In genomic region chr5:37888476-37888875, GRCh38 we compare ENCODE assay signal across 21 cellular contexts. TPM values are rescaled to one million over a fixed set of nuclear protein-coding genes. Genes with fewer than 3 reads are reported as not detected.
DNase-seq lines count a peak whose midpoint lies in the region; ATAC-seq, FAIRE-seq and TF ChIP-seq lines count a peak whose summit lies in the region.
"Had no signal": no experiment of that assay in that cellular context is flagged by ENCODE, and none has a peak within 500 bp of the region (broad histone marks: within the 10 kb centered on the region; RNA-seq: fewer than 3 reads in every experiment).

No MANE protein-coding gene starts in this region.

- H3K9ac ChIP-seq in astrocyte (ENCODE audit: low read length) (no peak overlapping the region), mesenchymal stem cell (ENCODE audit: low read length) (no peak overlapping the region)

- H3K36me3 ChIP-seq in astrocyte (ENCODE audit: insufficient read depth, low read length) (no peaks in the 10 kb centered on the region), mesenchymal stem cell (ENCODE audit: control insufficient read depth in 1 of 2, insufficient read depth in 2 of 2, low read depth in 1 of 2, low read length in 2 of 2) (no peaks in the 10 kb centered on the region)

- H2AK5ac ChIP-seq in mesenchymal stem cell (ENCODE audit: low read length, severe bottlenecking), result no peak overlapping the region

- peaks cover 4% of the 10 kb centered on the region for H3K9me3 Mint-ChIP-seq in astrocyte (ENCODE audit: unreplicated experiment)
- H3K9me3 Mint-ChIP-seq: dendritic cell treated with granulocyte-macrophage colony-stimulating factor and Interleukin-4, amounts not matched to agents 40 ng/mL and 50 ng/mL, for 4 days; natural killer cell; T-helper 2 cell treated with Interferon-gamma antibody and Interleukin-4, amounts not matched to agents 5 μg/mL and 100 μg/mL, for 36 hours had no signal

- H3K14ac ChIP-seq in mesenchymal stem cell (ENCODE audit: low read length in 2 of 2), result no peak overlapping the region

- no peak overlapping the region for H4K8ac ChIP-seq in mesenchymal stem cell (ENCODE audit: low read length)

- no peaks in the 10 kb centered on the region for H3K27me3 ChIP-seq in astrocyte (ENCODE audit: insufficient read depth, low read length)
- H3K27me3 ChIP-seq in mesenchymal stem cell (ENCODE audit: control insufficient read depth in 1 of 2, insufficient read depth in 1 of 2, low read length in 2 of 2), result peaks cover 0 to 6% of the 10 kb centered on the region in 2 experiments

- no peaks in the 10 kb centered on the region for H3K79me1 ChIP-seq in mesenchymal stem cell (replicated peaks; ENCODE audit: low read length, poor library complexity, severe bottlenecking)

- no peak overlapping the region for H4K91ac ChIP-seq in mesenchymal stem cell (ENCODE audit: low read length)

- H3K4me1 ChIP-seq in astrocyte (ENCODE audit: insufficient read depth, low read length) (peaks cover 16% of the 10 kb centered on the region), mesenchymal stem cell (ENCODE audit: control insufficient read depth, insufficient read depth, low read depth, low read length) (peaks cover 2% of the 10 kb centered on the region)

- H3K4me2 ChIP-seq in astrocyte (ENCODE audit: low read length), result peak overlapping the region; percentile 10
- no peak overlapping the region for H3K4me2 ChIP-seq in mesenchymal stem cell (ENCODE audit: low read length, poor library complexity, severe bottlenecking)

- H2AFZ ChIP-seq in astrocyte (ENCODE audit: low read depth, low read length) (no peak overlapping the region), mesenchymal stem cell (ENCODE audit: low read depth, low read length) (no peak overlapping the region)

- WGBS in mesenchymal stem cell, result 71% methylated on average over 4 of the region's 6 CpGs

- TF ChIP-seq CTCF in astrocyte (IDR thresholded peaks at IDR 0.05; ENCODE audit: insufficient read depth, low read depth, low read length), result no peak

- H3K18ac ChIP-seq in mesenchymal stem cell (ENCODE audit: low read depth in 1 of 2, low read length in 2 of 2), result no peak overlapping the region

- no peak overlapping the region for H2BK5ac ChIP-seq in mesenchymal stem cell (ENCODE audit: low read depth, low read length, poor library complexity, severe bottlenecking)

- no peak overlapping the region for H2BK15ac ChIP-seq in mesenchymal stem cell (ENCODE audit: low read depth, poor library complexity, severe bottlenecking)

- no peak overlapping the region for H2BK120ac ChIP-seq in mesenchymal stem cell (ENCODE audit: low read depth, low read length)

- no peak overlapping the region for H3K27ac Mint-ChIP-seq in astrocyte (ENCODE audit: unreplicated experiment)
- H3K27ac Mint-ChIP-seq: activated naive CD8-positive, alpha-beta T cell; activated T-cell treated with anti-CD3 and anti-CD28 coated beads, Interleukin-2, amount 50 U/mL, for 72 hours; dendritic cell treated with granulocyte-macrophage colony-stimulating factor and Interleukin-4, amounts not matched to agents 40 ng/mL and 50 ng/mL, for 4 days; natural killer cell; T-helper 2 cell treated with Interferon-gamma antibody and Interleukin-4, amounts not matched to agents 5 μg/mL and 100 μg/mL, for 36 hours had no signal

- DNase-seq in EL (peak; percentile 84), LHCN-M2 (ENCODE audit: low read depth) (peak; percentile 55), astrocyte (ENCODE audit: low read depth) (peak; percentile 57), mesenchymal stem cell (peak; percentile 41), SW 1271 (lab: John Stamatoyannopoulos, UW) (no peak)
- DNase-seq: activated CD8-positive, alpha-beta memory T cell treated with anti-CD3 and anti-CD28 coated beads for 24 hours; activated T-cell treated with anti-CD3 and anti-CD28 coated beads, Interleukin-2, amount 50 U/mL, for 72 hours; erythroblast; GDM1; mesendoderm; natural killer cell; NCI-H1048; OCI-M1; posterior cingulate gyrus had no signal

- H4K20me1 ChIP-seq in astrocyte (ENCODE audit: insufficient read depth, low read length), result no peaks in the 10 kb centered on the region

- no peak overlapping the region for H2BK12ac ChIP-seq in mesenchymal stem cell (ENCODE audit: low read length in 2 of 2)

- no peaks in the 10 kb centered on the region for H3K79me2 ChIP-seq in astrocyte (ENCODE audit: insufficient read depth, low read length)

- FAIRE-seq in astrocyte (lab: Jason Lieb, UNC), result no peak

- H3K23ac ChIP-seq in mesenchymal stem cell (ENCODE audit: low read length in 2 of 2), result no peak overlapping the region

- H3K27ac ChIP-seq in astrocyte (ENCODE audit: low read depth, low read length) (no peak overlapping the region), mesenchymal stem cell (ENCODE audit: low read length, poor library complexity, severe bottlenecking) (no peak overlapping the region)

- no peak for ATAC-seq in GM19023 (IDR thresholded peaks at IDR 0.05; ENCODE audit: unreplicated experiment)
- no peak for ATAC-seq in GM21825 (IDR thresholded peaks at IDR 0.05; ENCODE audit: unreplicated experiment)
- ATAC-seq: activated CD4-positive, CD25-positive, alpha-beta regulatory T cell treated with anti-CD3 and anti-CD28 coated beads, Interleukin-2, amount 50 U/mL, for 24 hours; activated T-cell treated with anti-CD3 and anti-CD28 coated beads, Interleukin-2, amount 50 U/mL, for 72 hours had no signal

- peaks cover 5% of the 10 kb centered on the region for H3K4me1 Mint-ChIP-seq in astrocyte (ENCODE audit: low read depth, unreplicated experiment)
- H3K4me1 Mint-ChIP-seq: natural killer cell had no signal

- peaks cover 2% of the 10 kb centered on the region for H3K27me3 Mint-ChIP-seq in astrocyte (ENCODE audit: low read depth, unreplicated experiment)

- H3K9me3 ChIP-seq in astrocyte (ENCODE audit: insufficient read depth, low read depth, low read length) (no peaks in the 10 kb centered on the region), mesenchymal stem cell (ENCODE audit: control insufficient read depth, low read length) (no peaks in the 10 kb centered on the region)

- H3K4me3 ChIP-seq in astrocyte (ENCODE audit: insufficient read depth, low read depth, low read length) (no peak overlapping the region), mesenchymal stem cell (ENCODE audit: insufficient read depth in 1 of 2, low read depth in 1 of 2, low read length in 2 of 2) (no peak overlapping the region)

- no peak overlapping the region for H3K4me3 Mint-ChIP-seq in astrocyte (ENCODE audit: unreplicated experiment)
- H3K4me3 Mint-ChIP-seq: activated naive CD8-positive, alpha-beta T cell; activated T-cell treated with anti-CD3 and anti-CD28 coated beads, Interleukin-2, amount 50 U/mL, for 72 hours; dendritic cell treated with granulocyte-macrophage colony-stimulating factor and Interleukin-4, amounts not matched to agents 40 ng/mL and 50 ng/mL, for 4 days; natural killer cell; T-helper 2 cell treated with Interferon-gamma antibody and Interleukin-4, amounts not matched to agents 5 μg/mL and 100 μg/mL, for 36 hours had no signal

- H3K4ac ChIP-seq in mesenchymal stem cell (ENCODE audit: low read depth in 1 of 2, low read length in 2 of 2), result no peak overlapping the region

- no peaks in the 10 kb centered on the region for H3K36me3 Mint-ChIP-seq in astrocyte (ENCODE audit: low read depth, unreplicated experiment)
- H3K36me3 Mint-ChIP-seq: activated naive CD8-positive, alpha-beta T cell; natural killer cell had no signal

RNA-seq across cellular contexts. Expression of gene GDNF, which starts 48.6 kb away (rescaled TPM):
- total RNA-seq in LHCN-M2 (2014; rRNA removed) (0.40 and 0.64 TPM in 2 replicates), astrocyte (20.5 and 21.5 TPM in 2 replicates)
- polyA plus RNA-seq in LHCN-M2 (2012), result 2.1 TPM
- polyA plus RNA-seq in mesenchymal stem cell (2013, experiment 1 of 2), result 7.8 TPM
- polyA plus RNA-seq in mesenchymal stem cell (2013, experiment 2 of 2), result 7.9 TPM
- total RNA-seq: activated T-cell treated with anti-CD3 and anti-CD28 coated beads, Interleukin-2, amount 50 U/mL, for 72 hours; natural killer cell; ureter had no signal

Comparison
In these comparisons a context has a peak if more than half of its experiments do, and no peak if none do; other contexts are left out.
1. DNase-seq: peak in EL (single experiment), LHCN-M2 (single experiment), astrocyte (single experiment) and mesenchymal stem cell (single experiment); none in SW 1271 (0 of 2).
2. RNA of gene GDNF, which starts 48.6 kb away (total RNA-seq): 20.5 to 21.5 TPM in astrocyte; 0.40 to 0.64 TPM in LHCN-M2; every median in the first group is over 10 times any median in the second.